1 cellular context compared by ENCODE assay signal in genomic region chr22:39238124-39238466, GRCh38.
TF ChIP-seq lines count a peak whose summit lies in the region.

No MANE protein-coding gene starts in this region.

TF ChIP-seq in K562, 482 proteins besides CTCF, POLR2A, EP300 and RAD21 (continued from another document):
- no peak for TF ChIP-seq PHB (CRISPR knock-in tag; IDR thresholded peaks at IDR 0.05)
- TF ChIP-seq HSF4 (CRISPR knock-in tag; IDR thresholded peaks at IDR 0.05; ENCODE audit: borderline replicate concordance), result no peak
- TF ChIP-seq ZFPM2 (CRISPR knock-in tag; IDR thresholded peaks at IDR 0.05), result no peak
- no peak for TF ChIP-seq ZNF76 (CRISPR knock-in tag; IDR thresholded peaks at IDR 0.05; ENCODE audit: borderline replicate concordance)
- no peak for TF ChIP-seq ETV6 (IDR thresholded peaks at IDR 0.05; ENCODE audit: borderline replicate concordance in 1 of 2, low read depth in 2 of 2, low read length in 1 of 2)
- no peak for TF ChIP-seq ETV6 (CRISPR knock-in tag; IDR thresholded peaks at IDR 0.05; ENCODE audit: borderline replicate concordance)
- TF ChIP-seq ZNF518B (CRISPR knock-in tag; IDR thresholded peaks at IDR 0.05), result no peak
- no peak for TF ChIP-seq MCM7 (IDR thresholded peaks at IDR 0.05)
- TF ChIP-seq ZKSCAN1 (IDR thresholded peaks at IDR 0.05; ENCODE audit: low read depth, low read length), result peak; percentile 72
- peak; percentile 22 for TF ChIP-seq RBM25 (IDR thresholded peaks at IDR 0.05; ENCODE audit: low read depth, low read length, severe bottlenecking)
- TF ChIP-seq ZNF224 (CRISPR knock-in tag; IDR thresholded peaks at IDR 0.05), result no peak
- TF ChIP-seq POLR2G (IDR thresholded peaks at IDR 0.05; ENCODE audit: low read depth, low read length), result no peak
- TF ChIP-seq MITF (IDR thresholded peaks at IDR 0.05), result no peak
- TF ChIP-seq BCL6 (CRISPR knock-in tag; IDR thresholded peaks at IDR 0.05), result no peak
- no peak for TF ChIP-seq ZBTB49 (CRISPR knock-in tag; IDR thresholded peaks at IDR 0.05; ENCODE audit: borderline replicate concordance)
- peak; percentile 93 for TF ChIP-seq ZFP36 (IDR thresholded peaks at IDR 0.05; ENCODE audit: low read depth, low read length, partially characterized antibody)
- TF ChIP-seq POLR2H (tag; IDR thresholded peaks at IDR 0.05; ENCODE audit: low read depth), result no peak
